ENCODE assay signal across 1 cellular context in the genomic region with DNA sequence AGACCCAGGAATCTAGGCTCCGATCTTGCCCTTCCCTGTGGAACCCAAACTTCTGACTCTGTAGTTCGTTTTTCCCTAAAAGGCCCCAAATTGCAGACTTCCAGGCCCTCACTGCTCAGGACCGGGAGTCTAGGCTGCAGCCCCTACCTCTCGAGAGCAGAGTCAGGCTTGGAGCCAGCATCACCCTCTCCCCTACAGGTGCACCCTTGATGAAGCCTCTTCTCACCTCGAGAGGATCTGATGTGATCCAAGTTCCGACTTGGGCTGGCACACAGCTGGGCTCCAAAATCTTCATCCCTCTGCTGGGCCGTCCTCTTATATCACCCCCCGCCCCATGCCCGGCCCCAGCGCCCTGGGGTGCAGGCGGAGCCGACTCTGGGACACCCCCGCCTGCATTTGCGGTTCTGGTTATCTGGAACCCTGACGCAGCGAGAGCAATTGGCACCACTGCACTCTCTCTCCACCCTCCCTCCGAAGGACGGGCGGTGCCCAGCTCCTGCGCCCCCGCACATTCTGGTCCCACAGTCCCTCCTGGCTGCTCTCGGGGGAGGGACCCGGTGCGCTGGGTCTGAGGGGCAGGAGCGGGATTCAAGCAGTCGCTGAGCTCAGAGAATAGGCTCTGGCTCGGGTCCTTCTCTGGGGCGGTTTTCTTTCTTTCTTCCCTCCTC.
TF ChIP-seq lines count a peak whose summit lies in the region.

KLK7 (minus strand) TSS at position 293 of the 668 bp plus-strand sequence. CDS start 1,518 bp downstream, outside the sequence.

TF ChIP-seq in WTC11, 78 proteins besides CTCF, POLR2A, EP300 and RAD21:
- no peak for TF ChIP-seq ZBTB21 (CRISPR knock-in tag; IDR thresholded peaks at IDR 0.05; ENCODE audit: borderline replicate concordance)
- TF ChIP-seq ZNF423 (CRISPR knock-in tag; IDR thresholded peaks at IDR 0.05) = no peak
- TF ChIP-seq ESRRA (CRISPR knock-in tag; IDR thresholded peaks at IDR 0.05; ENCODE audit: borderline replicate concordance) = no peak
- TF ChIP-seq IRF2 (CRISPR knock-in tag; IDR thresholded peaks at IDR 0.05; ENCODE audit: borderline replicate concordance, low read depth) = no peak
- TF ChIP-seq, protein P1, sequence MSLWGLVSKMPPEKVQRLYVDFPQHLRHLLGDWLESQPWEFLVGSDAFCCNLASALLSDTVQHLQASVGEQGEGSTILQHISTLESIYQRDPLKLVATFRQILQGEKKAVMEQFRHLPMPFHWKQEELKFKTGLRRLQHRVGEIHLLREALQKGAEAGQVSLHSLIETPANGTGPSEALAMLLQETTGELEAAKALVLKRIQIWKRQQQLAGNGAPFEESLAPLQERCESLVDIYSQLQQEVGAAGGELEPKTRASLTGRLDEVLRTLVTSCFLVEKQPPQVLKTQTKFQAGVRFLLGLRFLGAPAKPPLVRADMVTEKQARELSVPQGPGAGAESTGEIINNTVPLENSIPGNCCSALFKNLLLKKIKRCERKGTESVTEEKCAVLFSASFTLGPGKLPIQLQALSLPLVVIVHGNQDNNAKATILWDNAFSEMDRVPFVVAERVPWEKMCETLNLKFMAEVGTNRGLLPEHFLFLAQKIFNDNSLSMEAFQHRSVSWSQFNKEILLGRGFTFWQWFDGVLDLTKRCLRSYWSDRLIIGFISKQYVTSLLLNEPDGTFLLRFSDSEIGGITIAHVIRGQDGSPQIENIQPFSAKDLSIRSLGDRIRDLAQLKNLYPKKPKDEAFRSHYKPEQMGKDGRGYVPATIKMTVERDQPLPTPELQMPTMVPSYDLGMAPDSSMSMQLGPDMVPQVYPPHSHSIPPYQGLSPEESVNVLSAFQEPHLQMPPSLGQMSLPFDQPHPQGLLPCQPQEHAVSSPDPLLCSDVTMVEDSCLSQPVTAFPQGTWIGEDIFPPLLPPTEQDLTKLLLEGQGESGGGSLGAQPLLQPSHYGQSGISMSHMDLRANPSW (CRISPR knock-in tag; conservative IDR thresholded peaks at IDR 0.05; ENCODE audit: low read depth) = no peak
- TF ChIP-seq ZNF396 (CRISPR knock-in tag; IDR thresholded peaks at IDR 0.05; ENCODE audit: borderline replicate concordance) = no peak
- TF ChIP-seq, protein P2, sequence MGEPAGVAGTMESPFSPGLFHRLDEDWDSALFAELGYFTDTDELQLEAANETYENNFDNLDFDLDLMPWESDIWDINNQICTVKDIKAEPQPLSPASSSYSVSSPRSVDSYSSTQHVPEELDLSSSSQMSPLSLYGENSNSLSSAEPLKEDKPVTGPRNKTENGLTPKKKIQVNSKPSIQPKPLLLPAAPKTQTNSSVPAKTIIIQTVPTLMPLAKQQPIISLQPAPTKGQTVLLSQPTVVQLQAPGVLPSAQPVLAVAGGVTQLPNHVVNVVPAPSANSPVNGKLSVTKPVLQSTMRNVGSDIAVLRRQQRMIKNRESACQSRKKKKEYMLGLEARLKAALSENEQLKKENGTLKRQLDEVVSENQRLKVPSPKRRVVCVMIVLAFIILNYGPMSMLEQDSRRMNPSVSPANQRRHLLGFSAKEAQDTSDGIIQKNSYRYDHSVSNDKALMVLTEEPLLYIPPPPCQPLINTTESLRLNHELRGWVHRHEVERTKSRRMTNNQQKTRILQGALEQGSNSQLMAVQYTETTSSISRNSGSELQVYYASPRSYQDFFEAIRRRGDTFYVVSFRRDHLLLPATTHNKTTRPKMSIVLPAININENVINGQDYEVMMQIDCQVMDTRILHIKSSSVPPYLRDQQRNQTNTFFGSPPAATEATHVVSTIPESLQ (CRISPR knock-in tag; IDR thresholded peaks at IDR 0.05) = no peak
- no peak for TF ChIP-seq EMX1 (CRISPR knock-in tag; IDR thresholded peaks at IDR 0.05)
- TF ChIP-seq IRF1 (CRISPR knock-in tag; IDR thresholded peaks at IDR 0.05) = no peak
- no peak for TF ChIP-seq NR1H2 (CRISPR knock-in tag; IDR thresholded peaks at IDR 0.05)
- TF ChIP-seq, protein P3, sequence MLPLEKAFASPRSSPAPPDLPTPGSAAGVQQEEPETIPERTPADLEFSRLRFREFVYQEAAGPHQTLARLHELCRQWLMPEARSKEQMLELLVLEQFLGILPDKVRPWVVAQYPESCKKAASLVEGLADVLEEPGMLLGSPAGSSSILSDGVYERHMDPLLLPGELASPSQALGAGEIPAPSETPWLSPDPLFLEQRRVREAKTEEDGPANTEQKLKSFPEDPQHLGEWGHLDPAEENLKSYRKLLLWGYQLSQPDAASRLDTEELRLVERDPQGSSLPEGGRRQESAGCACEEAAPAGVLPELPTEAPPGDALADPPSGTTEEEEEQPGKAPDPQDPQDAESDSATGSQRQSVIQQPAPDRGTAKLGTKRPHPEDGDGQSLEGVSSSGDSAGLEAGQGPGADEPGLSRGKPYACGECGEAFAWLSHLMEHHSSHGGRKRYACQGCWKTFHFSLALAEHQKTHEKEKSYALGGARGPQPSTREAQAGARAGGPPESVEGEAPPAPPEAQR (CRISPR knock-in tag; IDR thresholded peaks at IDR 0.05) = no peak
- TF ChIP-seq, protein P4, sequence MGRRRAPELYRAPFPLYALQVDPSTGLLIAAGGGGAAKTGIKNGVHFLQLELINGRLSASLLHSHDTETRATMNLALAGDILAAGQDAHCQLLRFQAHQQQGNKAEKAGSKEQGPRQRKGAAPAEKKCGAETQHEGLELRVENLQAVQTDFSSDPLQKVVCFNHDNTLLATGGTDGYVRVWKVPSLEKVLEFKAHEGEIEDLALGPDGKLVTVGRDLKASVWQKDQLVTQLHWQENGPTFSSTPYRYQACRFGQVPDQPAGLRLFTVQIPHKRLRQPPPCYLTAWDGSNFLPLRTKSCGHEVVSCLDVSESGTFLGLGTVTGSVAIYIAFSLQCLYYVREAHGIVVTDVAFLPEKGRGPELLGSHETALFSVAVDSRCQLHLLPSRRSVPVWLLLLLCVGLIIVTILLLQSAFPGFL (CRISPR knock-in tag; IDR thresholded peaks at IDR 0.05; ENCODE audit: borderline replicate concordance) = no peak
- no peak for TF ChIP-seq CREB1 (CRISPR knock-in tag; IDR thresholded peaks at IDR 0.05)
- TF ChIP-seq, protein P5, sequence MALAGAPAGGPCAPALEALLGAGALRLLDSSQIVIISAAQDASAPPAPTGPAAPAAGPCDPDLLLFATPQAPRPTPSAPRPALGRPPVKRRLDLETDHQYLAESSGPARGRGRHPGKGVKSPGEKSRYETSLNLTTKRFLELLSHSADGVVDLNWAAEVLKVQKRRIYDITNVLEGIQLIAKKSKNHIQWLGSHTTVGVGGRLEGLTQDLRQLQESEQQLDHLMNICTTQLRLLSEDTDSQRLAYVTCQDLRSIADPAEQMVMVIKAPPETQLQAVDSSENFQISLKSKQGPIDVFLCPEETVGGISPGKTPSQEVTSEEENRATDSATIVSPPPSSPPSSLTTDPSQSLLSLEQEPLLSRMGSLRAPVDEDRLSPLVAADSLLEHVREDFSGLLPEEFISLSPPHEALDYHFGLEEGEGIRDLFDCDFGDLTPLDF (CRISPR knock-in tag; IDR thresholded peaks at IDR 0.05) = no peak
- no peak for TF ChIP-seq ELF4 (CRISPR knock-in tag; IDR thresholded peaks at IDR 0.05; ENCODE audit: low read depth)
- no peak for TF ChIP-seq RORB (CRISPR knock-in tag; IDR thresholded peaks at IDR 0.05)
- TF ChIP-seq, protein P6, sequence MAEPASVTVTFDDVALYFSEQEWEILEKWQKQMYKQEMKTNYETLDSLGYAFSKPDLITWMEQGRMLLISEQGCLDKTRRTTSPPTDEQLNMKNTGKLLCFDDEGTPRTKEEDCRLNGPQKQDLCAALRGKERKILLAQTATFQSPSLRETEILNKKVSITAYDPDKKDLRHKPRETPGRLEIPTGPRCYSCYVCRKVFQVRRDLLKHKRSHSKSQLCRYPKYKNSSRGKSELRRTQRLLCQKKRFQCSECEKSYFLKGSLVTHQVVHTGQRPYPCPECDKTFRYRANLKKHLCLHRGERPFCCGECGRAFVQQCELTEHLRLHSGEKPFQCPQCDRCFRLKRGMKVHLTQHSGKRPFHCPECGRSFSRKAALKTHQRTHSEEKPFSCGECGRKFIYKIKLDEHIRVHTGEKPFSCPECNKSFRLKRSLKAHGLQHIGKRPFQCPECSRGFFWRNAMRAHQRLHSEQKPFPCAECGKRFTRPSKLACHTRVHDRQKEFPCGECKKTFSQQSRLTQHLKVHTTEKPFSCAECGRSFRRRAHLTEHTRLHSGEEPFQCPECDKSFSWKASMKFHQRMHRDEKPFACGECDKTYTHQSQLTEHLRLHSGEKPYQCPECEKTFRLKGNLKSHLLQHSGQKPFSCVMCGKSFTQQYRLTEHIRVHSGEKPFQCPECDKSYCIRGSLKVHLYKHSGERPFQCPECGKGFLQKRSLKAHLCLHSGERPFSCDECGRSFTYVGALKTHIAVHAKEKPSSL (CRISPR knock-in tag; conservative IDR thresholded peaks at IDR 0.05) = no peak
- TF ChIP-seq USF1 (CRISPR knock-in tag; IDR thresholded peaks at IDR 0.05) = no peak
- no peak for TF ChIP-seq TP53 (CRISPR knock-in tag; IDR thresholded peaks at IDR 0.05)
